In genomic region chr15:68818088-68818670, GRCh38 we compare ENCODE assay signal across 8 cellular contexts. TPM values are rescaled to one million over a fixed set of nuclear protein-coding genes. Genes with fewer than 3 reads are reported as not detected.
A peak's percentile ranks its signal among the peaks of the same experiment; 100 is the strongest.
DNase-seq lines count a peak whose midpoint lies in the region; ATAC-seq and TF ChIP-seq lines count a peak whose summit lies in the region.

No MANE protein-coding gene starts in this region.

- H3K4me1 ChIP-seq in HUES64 (ENCODE audit: insufficient read depth, low read length) (peaks cover 42% of the 10 kb centered on the region), neuronal stem cell (ENCODE audit: control insufficient read depth in 2 of 2, insufficient read depth in 1 of 2, low read depth in 1 of 2, low read length in 2 of 2) (peaks cover 19 to 21% of the 10 kb centered on the region in 2 donors), thoracic aorta (ENCODE audit: control insufficient read depth in 1 of 2, low read depth in 2 of 2) (peaks cover 16 to 38% of the 10 kb centered on the region in 2 donors)

- H3K14ac ChIP-seq in neuronal stem cell (ENCODE audit: low read length) = no peak overlapping the region

- CTCF ChIA-PET in RWPE1 (lab: Yijun Ruan, JAX) = interaction anchor here (0.6 kb wide), 1 partner anchor 1293 kb away, joined by 3 read pairs; no protein-coding TSS in a partner anchor

- H3K4me2 ChIP-seq in neuronal stem cell (ENCODE audit: insufficient read depth, low read length, poor library complexity, severe bottlenecking) = peak overlapping the region; percentile 83

- peak overlapping the region; percentile 55 for H4K8ac ChIP-seq in neuronal stem cell (ENCODE audit: low read depth, low read length)

- peak overlapping the region; percentile 90 for H2BK15ac ChIP-seq in neuronal stem cell (ENCODE audit: low read length)

- H3K9ac ChIP-seq in HUES64 (ENCODE audit: low read depth, low read length) = peak overlapping the region; percentile 97
- peak overlapping the region; percentile 99 for H3K9ac ChIP-seq in neuronal stem cell (ENCODE audit: low read depth, low read length, poor library complexity)

- no peak overlapping the region for H4K91ac ChIP-seq in neuronal stem cell (ENCODE audit: low read depth, low read length, poor library complexity)

- POLR2A ChIA-PET in RWPE1 (lab: Yijun Ruan, JAX; ENCODE audit: low non-redundant PET) = interaction anchor here (0.5 kb wide), 1 partner anchor 22 kb away, joined by 3 read pairs; no protein-coding TSS in a partner anchor

- H3K4me3 ChIP-seq in HUES64 (ENCODE audit: low read length) (peak overlapping the region; percentile 100), neuronal stem cell (ENCODE audit: low read length in 2 of 2) (peak overlapping the region; percentile 92 to 100), thoracic aorta (peak overlapping the region; percentile 98)

- peak overlapping the region; percentile 49 for H2BK12ac ChIP-seq in neuronal stem cell (ENCODE audit: low read length)

- H3K79me1 ChIP-seq in neuronal stem cell (ENCODE audit: low read depth, low read length) = peaks cover 5% of the 10 kb centered on the region

- H2AK5ac ChIP-seq in neuronal stem cell (ENCODE audit: low read depth, low read length) = peak overlapping the region; percentile 98

- H2BK120ac ChIP-seq in neuronal stem cell (ENCODE audit: low read depth, low read length) = peak overlapping the region; percentile 90

- under 1% methylated on average over 58 of the region's 59 CpGs for WGBS in HUES64
- no CpG with 5 or more reads among the region's 59 CpGs for WGBS in neuronal stem cell (ENCODE audit: extremely low coverage in 2 of 2, insufficient read length in 2 of 2, insufficient replicate concordance in 1 of 2), 2 donors

- H2AFZ ChIP-seq in neuronal stem cell (ENCODE audit: low read length) = peak overlapping the region; percentile 78

- H3K4ac ChIP-seq in neuronal stem cell (ENCODE audit: low read length) = peak overlapping the region; percentile 94

- H3K27ac ChIP-seq in HUES64 (ENCODE audit: low read depth, low read length) (peak overlapping the region; percentile 99), RWPE1 (peak overlapping the region; percentile 93), neuronal stem cell (replicated peaks; ENCODE audit: low read length) (peak overlapping the region; percentile 94), thoracic aorta (peak overlapping the region; percentile 96 to 99)

- ATAC-seq in thoracic aorta (ENCODE audit: insufficient number of reproducible peaks, low FRiP score, low read depth) (peak; percentile 13), HG03432 (IDR thresholded peaks at IDR 0.05; ENCODE audit: unreplicated experiment) (no peak)

- H3K23ac ChIP-seq in neuronal stem cell (ENCODE audit: low read depth, low read length, poor library complexity) = peak overlapping the region; percentile 90

- H3K9me3 ChIP-seq in HUES64 (ENCODE audit: insufficient read depth, low read depth, low read length) = no peaks in the 10 kb centered on the region
- H3K9me3 ChIP-seq in neuronal stem cell (replicated peaks in 1 of 2; ENCODE audit: control insufficient read depth in 2 of 2, insufficient read depth in 1 of 2, low read depth in 1 of 2, low read length in 2 of 2) = no peaks in the 10 kb centered on the region
- H3K9me3 ChIP-seq in thoracic aorta = no peaks in the 10 kb centered on the region

- peak; percentile 23 for DNase-seq in DMS79 (lab: John Stamatoyannopoulos, UW)
- DNase-seq in RWPE1 (ENCODE audit: low spot score) = peak; percentile 42
- peak; percentile 59 to 68 (median 64) for DNase-seq in activated naive CD4-positive, alpha-beta T cell (lab: John Stamatoyannopoulos, UW)
- DNase-seq in foreskin melanocyte = peak; percentile 38
- DNase-seq in neuronal stem cell (ENCODE audit: low spot score) = peak; percentile 66
- DNase-seq in thoracic aorta (ENCODE audit: low spot score) = no peak

- peaks cover 20% of the 10 kb centered on the region for H3K27me3 ChIP-seq in HUES64 (ENCODE audit: insufficient read depth, low read length)
- H3K27me3 ChIP-seq in neuronal stem cell (ENCODE audit: control insufficient read depth in 3 of 3, insufficient read depth in 3 of 3, low read depth in 1 of 3, low read length in 3 of 3) = no peaks in the 10 kb centered on the region
- no peaks in the 10 kb centered on the region for H3K27me3 ChIP-seq in thoracic aorta (replicated peaks; ENCODE audit: insufficient read depth)

- peak overlapping the region; percentile 100 for H3K18ac ChIP-seq in neuronal stem cell (ENCODE audit: low read length)

- peaks cover 5% of the 10 kb centered on the region; the same call in 1 of the 2 replicates for H3K36me3 ChIP-seq in HUES64 (ENCODE audit: insufficient read depth, low read length)
- peaks cover 6 to 31% of the 10 kb centered on the region in 2 donors for H3K36me3 ChIP-seq in neuronal stem cell (replicated peaks in 1 of 2; ENCODE audit: control insufficient read depth in 2 of 2, insufficient read depth in 2 of 2, low read length in 2 of 2)
- no peaks in the 10 kb centered on the region for H3K36me3 ChIP-seq in thoracic aorta

- H2BK5ac ChIP-seq in neuronal stem cell (ENCODE audit: low read length) = peak overlapping the region; percentile 99

- TF ChIP-seq CTCF in RWPE1 (conservative IDR thresholded peaks at IDR 0.05; ENCODE audit: low read depth) (no peak), thoracic aorta (IDR thresholded peaks at IDR 0.05) (no peak)

RNA-seq across cellular contexts. Expression of gene ANP32A, which starts 2.5 kb away (rescaled TPM):
- polyA plus RNA-seq in HUES64 (2013, experiment 1 of 2) = 281 TPM
- polyA plus RNA-seq in HUES64 (2013, experiment 2 of 2) = 272 TPM
- polyA plus RNA-seq in neuronal stem cell (2013, experiment 1 of 2) = 488 TPM
- polyA plus RNA-seq in neuronal stem cell (2013, experiment 2 of 2) = 480 TPM
- 10 to 100 TPM; 46.0 to 54.2 TPM for total RNA-seq in thoracic aorta
